Comparison of ENCODE assay signal across 31 cellular contexts in genomic region chr11:23542816-23543215, GRCh38.
"Had no signal": no experiment of that assay in that cellular context is flagged by ENCODE, and none has a peak within 500 bp of the region (broad histone marks: within the 10 kb centered on the region; RNA-seq: fewer than 3 reads in every experiment).

No MANE protein-coding gene starts in this region.

- H3K27me3 ChIP-seq: adrenal gland, body of pancreas, foreskin keratinocyte, gastrocnemius medialis had no signal

- DNase-seq: activated CD4-positive, alpha-beta memory T cell treated with anti-CD3 and anti-CD28 coated beads for 36 hours; activated CD4-positive, alpha-beta T cell treated with anti-CD3 and anti-CD28 coated beads for 36 hours; activated CD4-positive, alpha-beta T cell treated with anti-CD3 and anti-CD28 coated beads, Interleukin-2, amount 10 ng/mL, durations not matched to agents 24 days and 14 days; activated CD4-positive, CD25-positive, alpha-beta regulatory T cell; activated CD4-positive, CD25-positive, alpha-beta regulatory T cell treated with anti-CD3 and anti-CD28 coated beads, Interleukin-2, amount 50 U/mL, for 72 hours; activated CD8-positive, alpha-beta memory T cell treated with anti-CD3 and anti-CD28 coated beads, Interleukin-2, amount 10 ng/mL, durations not matched to agents 7 days and 5 days; activated CD8-positive, alpha-beta memory T cell treated with anti-CD3 and anti-CD28 coated beads, Interleukin-2, amount 50 U/mL, for 4 hours; activated CD8-positive, alpha-beta T cell treated with anti-CD3 and anti-CD28 coated beads, Interleukin-2, amount 10 ng/mL, durations not matched to agents 7 days and 5 days; activated effector memory CD4-positive, alpha-beta T cell treated with anti-CD3 and anti-CD28 coated beads, Interleukin-2, amount 50 U/mL, for 16 hours; activated naive CD4-positive, alpha-beta T cell treated with anti-CD3 and anti-CD28 coated beads for 36 hours; activated naive CD8-positive, alpha-beta T cell treated with anti-CD3 and anti-CD28 coated beads for 36 hours; activated naive CD8-positive, alpha-beta T cell treated with anti-CD3 and anti-CD28 coated beads, Interleukin-2, amount 50 U/mL, for 24 hours; activated T-cell treated with anti-CD3 and anti-CD28 coated beads, Interleukin-2, amount 50 U/mL, for 1 hour; activated T-cell treated with anti-CD3 and anti-CD28 coated beads, Interleukin-2, amount 50 U/mL, for 48 hours; adrenal gland; amygdala; aorta; body of pancreas; caudate nucleus; cortex of kidney; dermis blood vessel endothelial cell; effector CD4-positive, alpha-beta T cell; effector memory CD8-positive, alpha-beta T cell; foreskin keratinocyte; gastrocnemius medialis; glutamatergic neuron; heart left ventricle; T-helper 2 cell had no signal

- H3K4me3 ChIP-seq: adrenal gland, body of pancreas, gastrocnemius medialis, heart left ventricle had no signal

- H3K27ac ChIP-seq: adrenal gland, body of pancreas, epithelial cell of prostate, foreskin keratinocyte, gastrocnemius medialis, heart left ventricle had no signal

- ATAC-seq: activated CD4-positive, alpha-beta T cell treated with anti-CD3 and anti-CD28 coated beads for 36 hours; activated CD8-positive, alpha-beta memory T cell treated with anti-CD3 and anti-CD28 coated beads, Interleukin-2, amount 10 ng/mL, durations not matched to agents 7 days and 5 days; activated CD8-positive, alpha-beta T cell treated with anti-CD3 and anti-CD28 coated beads, Interleukin-2, amount 10 ng/mL, durations not matched to agents 7 days and 5 days; activated naive CD8-positive, alpha-beta T cell treated with anti-CD3 and anti-CD28 coated beads, Interleukin-2, amount 50 U/mL, for 24 hours; body of pancreas; effector memory CD8-positive, alpha-beta T cell; esophagus mucosa; foreskin keratinocyte; gastrocnemius medialis; heart left ventricle had no signal

- H3K36me3 ChIP-seq: adrenal gland, gastrocnemius medialis, heart left ventricle had no signal

- H3K9me3 ChIP-seq: body of pancreas, gastrocnemius medialis, heart left ventricle had no signal

- FAIRE-seq: colon had no signal

- H3K4me1 ChIP-seq: adrenal gland, body of pancreas, foreskin keratinocyte, gastrocnemius medialis, heart left ventricle had no signal
